In genomic region chr16:11063432-11064201, GRCh38 we compare ENCODE assay signal across 1 cellular context.
TF ChIP-seq lines count a peak whose summit lies in the region.

No MANE protein-coding gene starts in this region.

TF ChIP-seq in GM12878, 131 proteins besides CTCF, POLR2A, EP300 and RAD21 (continued from another document):
- TF ChIP-seq, protein P1, sequence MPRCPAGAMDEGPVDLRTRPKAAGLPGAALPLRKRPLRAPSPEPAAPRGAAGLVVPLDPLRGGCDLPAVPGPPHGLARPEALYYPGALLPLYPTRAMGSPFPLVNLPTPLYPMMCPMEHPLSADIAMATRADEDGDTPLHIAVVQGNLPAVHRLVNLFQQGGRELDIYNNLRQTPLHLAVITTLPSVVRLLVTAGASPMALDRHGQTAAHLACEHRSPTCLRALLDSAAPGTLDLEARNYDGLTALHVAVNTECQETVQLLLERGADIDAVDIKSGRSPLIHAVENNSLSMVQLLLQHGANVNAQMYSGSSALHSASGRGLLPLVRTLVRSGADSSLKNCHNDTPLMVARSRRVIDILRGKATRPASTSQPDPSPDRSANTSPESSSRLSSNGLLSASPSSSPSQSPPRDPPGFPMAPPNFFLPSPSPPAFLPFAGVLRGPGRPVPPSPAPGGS (IDR thresholded peaks at IDR 0.05; ENCODE audit: borderline replicate concordance, insufficient read depth, low read depth, low read length, poor library complexity, severe bottlenecking): no peak
- TF ChIP-seq EED (IDR thresholded peaks at IDR 0.05; ENCODE audit: low read depth) (no peak), ZBTB33 (IDR thresholded peaks at IDR 0.05) (no peak), YBX1 (IDR thresholded peaks at IDR 0.05) (no peak), MYB (IDR thresholded peaks at IDR 0.05; ENCODE audit: borderline replicate concordance, low read depth, low read length) (no peak), MXI1 (IDR thresholded peaks at IDR 0.05; ENCODE audit: low read depth, low read length) (no peak), RAD51 (IDR thresholded peaks at IDR 0.05) (no peak), RELA (IDR thresholded peaks at IDR 0.05; ENCODE audit: borderline replicate concordance, partially characterized antibody) (no peak), PML (IDR thresholded peaks at IDR 0.05; ENCODE audit: low read length) (no peak), KAT2A (conservative IDR thresholded peaks at IDR 0.05; ENCODE audit: control insufficient read depth, low read depth, low read length) (no peak), BRCA1 (IDR thresholded peaks at IDR 0.05; ENCODE audit: low read depth, low read length) (no peak), SMAD5 (IDR thresholded peaks at IDR 0.05; ENCODE audit: low read depth) (no peak), CBX5 (IDR thresholded peaks at IDR 0.05; ENCODE audit: low read depth) (no peak)
- TF ChIP-seq, protein P2, sequence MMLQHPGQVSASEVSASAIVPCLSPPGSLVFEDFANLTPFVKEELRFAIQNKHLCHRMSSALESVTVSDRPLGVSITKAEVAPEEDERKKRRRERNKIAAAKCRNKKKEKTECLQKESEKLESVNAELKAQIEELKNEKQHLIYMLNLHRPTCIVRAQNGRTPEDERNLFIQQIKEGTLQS (IDR thresholded peaks at IDR 0.05; ENCODE audit: borderline replicate concordance, extremely low read depth, low read depth, low read length): no peak
